ENCODE assay signal across 13 cellular contexts in the genomic region with DNA sequence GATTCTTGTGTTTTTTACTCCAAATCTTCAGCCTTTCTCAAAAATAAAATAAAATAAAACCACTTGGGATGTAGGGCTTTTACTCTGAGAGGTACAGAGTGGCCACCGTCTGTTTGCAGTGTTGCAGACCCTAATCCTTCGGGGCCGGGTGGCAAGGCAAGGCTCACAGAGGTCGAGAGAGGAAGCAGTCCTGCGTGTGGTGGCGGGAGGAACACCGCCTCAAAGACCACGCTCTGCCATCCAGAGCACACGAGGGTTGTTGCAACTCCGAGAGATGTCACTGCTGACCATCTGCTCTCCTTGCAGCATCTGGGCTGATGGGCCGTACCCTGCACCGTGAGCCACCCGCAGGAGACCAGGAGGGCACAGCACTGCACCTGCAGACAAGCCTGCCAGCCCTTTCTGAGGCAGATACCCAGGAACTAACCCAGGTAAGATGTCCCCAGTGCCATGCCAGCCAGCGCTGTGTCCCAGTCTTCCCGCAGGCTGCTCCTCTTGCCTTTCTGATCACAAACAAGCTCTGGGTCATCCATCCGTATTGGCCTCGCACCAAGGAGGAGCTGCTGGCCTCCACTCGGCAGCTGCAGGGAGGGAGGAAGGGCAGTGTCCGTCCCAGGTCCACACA. TPM values are rescaled to one million over a fixed set of nuclear protein-coding genes. Genes with fewer than 3 reads are reported as not detected.
DNase-seq lines count a peak whose midpoint lies in the region; ATAC-seq and TF ChIP-seq lines count a peak whose summit lies in the region.
"Had no signal": no experiment of that assay in that cellular context is flagged by ENCODE, and none has a peak within 500 bp of the region (broad histone marks: within the 10 kb centered on the region; RNA-seq: fewer than 3 reads in every experiment).

No MANE protein-coding gene starts in this region.

- peak overlapping the region; percentile 33 for H3K4me3 Mint-ChIP-seq in activated naive CD4-positive, alpha-beta T cell treated with anti-CD3 and anti-CD28 coated beads, Interleukin-2, amount 50 U/mL, for 24 hours
- H3K4me3 Mint-ChIP-seq in activated T-helper 1 cell treated with anti-CD3 and anti-CD28 coated beads, Interleukin-12 subunit alpha, Interleukin-12 subunit beta, Interleukin-2, Interleukin-4 antibody, amounts not matched to agents 30 ng/mL and 10 ng/mL and 1 ng/mL, durations not matched to agents 14 hours and 24 hours and 36 hours = peak overlapping the region; percentile 53
- H3K4me3 Mint-ChIP-seq in stimulated activated effector memory CD8-positive, alpha-beta T cell treated with anti-CD3 and anti-CD28 coated beads, Interleukin-12 subunit alpha, Interleukin-12 subunit beta, amount 100 ng/mL, for 72 hours = peak overlapping the region; percentile 63

- no peak overlapping the region for H3K27ac Mint-ChIP-seq in activated naive CD4-positive, alpha-beta T cell treated with anti-CD3 and anti-CD28 coated beads, Interleukin-2, amount 50 U/mL, for 24 hours
- peak overlapping the region; percentile 74 for H3K27ac Mint-ChIP-seq in activated T-helper 1 cell treated with anti-CD3 and anti-CD28 coated beads, Interleukin-12 subunit alpha, Interleukin-12 subunit beta, Interleukin-2, Interleukin-4 antibody, amounts not matched to agents 30 ng/mL and 10 ng/mL and 1 ng/mL, durations not matched to agents 14 hours and 24 hours and 36 hours
- H3K27ac Mint-ChIP-seq in stimulated activated effector memory CD8-positive, alpha-beta T cell treated with anti-CD3 and anti-CD28 coated beads, Interleukin-12 subunit alpha, Interleukin-12 subunit beta, amount 100 ng/mL, for 72 hours = peak overlapping the region; percentile 65

- no peak for ATAC-seq in stimulated activated effector memory CD8-positive, alpha-beta T cell treated with anti-CD3 and anti-CD28 coated beads, Interleukin-12 subunit alpha, Interleukin-12 subunit beta, amount 100 ng/mL, for 72 hours
- no peak for ATAC-seq in GM18907 (IDR thresholded peaks at IDR 0.05; ENCODE audit: unreplicated experiment)

- TF ChIP-seq POLR2A in NB4 (IDR thresholded peaks at IDR 0.05; ENCODE audit: extremely low read depth, insufficient read length) = no peak

- no peak overlapping the region for H3K4me3 ChIP-seq in NB4 (ENCODE audit: low read depth, low read length)
- H3K4me3 ChIP-seq: sigmoid colon had no signal

- H3K9me3 Mint-ChIP-seq in activated naive CD4-positive, alpha-beta T cell treated with anti-CD3 and anti-CD28 coated beads, Interleukin-2, amount 50 U/mL, for 24 hours = no peaks in the 10 kb centered on the region
- no peaks in the 10 kb centered on the region for H3K9me3 Mint-ChIP-seq in activated T-helper 1 cell treated with anti-CD3 and anti-CD28 coated beads, Interleukin-12 subunit alpha, Interleukin-12 subunit beta, Interleukin-2, Interleukin-4 antibody, amounts not matched to agents 30 ng/mL and 10 ng/mL and 1 ng/mL, durations not matched to agents 14 hours and 24 hours and 36 hours
- H3K9me3 Mint-ChIP-seq in stimulated activated effector memory CD8-positive, alpha-beta T cell treated with anti-CD3 and anti-CD28 coated beads, Interleukin-12 subunit alpha, Interleukin-12 subunit beta, amount 100 ng/mL, for 72 hours = no peaks in the 10 kb centered on the region

- intact Hi-C loops in activated T-helper 1 cell treated with anti-CD3 and anti-CD28 coated beads, Interleukin-12 subunit alpha, Interleukin-12 subunit beta, Interleukin-2, Interleukin-4 antibody, amounts not matched to agents 30 ng/mL and 10 ng/mL and 1 ng/mL, durations not matched to agents 14 hours and 24 hours and 36 hours (cut with micrococcal nuclease) = loop anchor here (1.0 to 10.0 kb wide), 5 partner anchors 22 to 718 kb away; a partner anchor contains a TSS

- DNase-seq in activated naive CD4-positive, alpha-beta T cell treated with Interleukin-2 at 50 U/mL for 16 hours = no peak
- DNase-seq in NB4 (ENCODE audit: low read depth) (peak; percentile 72), NAMALWA (ENCODE audit: low spot score) (no peak), HPDE6-E6E7 (ENCODE audit: extremely low spot score) (no peak)
- DNase-seq in activated T-helper 1 cell treated with anti-CD3 and anti-CD28 coated beads, Interleukin-12 subunit alpha, Interleukin-12 subunit beta, Interleukin-2, Interleukin-4 antibody, amounts not matched to agents 30 ng/mL and 10 ng/mL and 1 ng/mL, durations not matched to agents 14 hours and 24 hours and 36 hours (ENCODE audit: low spot score) = no peak
- DNase-seq in stimulated activated effector memory CD8-positive, alpha-beta T cell treated with anti-CD3 and anti-CD28 coated beads, Interleukin-12 subunit alpha, Interleukin-12 subunit beta, amount 100 ng/mL, for 72 hours (ENCODE audit: low spot score in 2 of 2) = peak in 1 of 2 donors; percentile 57
- DNase-seq: NCI-H446, SIG-M5, sigmoid colon had no signal

- TF ChIP-seq CTCF in NB4 (IDR thresholded peaks at IDR 0.05; ENCODE audit: low read depth, low read length) = no peak

- peaks cover 64% of the 10 kb centered on the region for H3K4me1 Mint-ChIP-seq in activated naive CD4-positive, alpha-beta T cell treated with anti-CD3 and anti-CD28 coated beads, Interleukin-2, amount 50 U/mL, for 24 hours
- H3K4me1 Mint-ChIP-seq in activated T-helper 1 cell treated with anti-CD3 and anti-CD28 coated beads, Interleukin-12 subunit alpha, Interleukin-12 subunit beta, Interleukin-2, Interleukin-4 antibody, amounts not matched to agents 30 ng/mL and 10 ng/mL and 1 ng/mL, durations not matched to agents 14 hours and 24 hours and 36 hours (ENCODE audit: low read depth) = peaks cover 66% of the 10 kb centered on the region
- H3K4me1 Mint-ChIP-seq in stimulated activated effector memory CD8-positive, alpha-beta T cell treated with anti-CD3 and anti-CD28 coated beads, Interleukin-12 subunit alpha, Interleukin-12 subunit beta, amount 100 ng/mL, for 72 hours = peaks cover 69% of the 10 kb centered on the region

- peaks cover 11% of the 10 kb centered on the region for H3K36me3 Mint-ChIP-seq in activated naive CD4-positive, alpha-beta T cell treated with anti-CD3 and anti-CD28 coated beads, Interleukin-2, amount 50 U/mL, for 24 hours
- peaks cover 33% of the 10 kb centered on the region for H3K36me3 Mint-ChIP-seq in activated T-helper 1 cell treated with anti-CD3 and anti-CD28 coated beads, Interleukin-12 subunit alpha, Interleukin-12 subunit beta, Interleukin-2, Interleukin-4 antibody, amounts not matched to agents 30 ng/mL and 10 ng/mL and 1 ng/mL, durations not matched to agents 14 hours and 24 hours and 36 hours (ENCODE audit: low read depth)
- H3K36me3 Mint-ChIP-seq in stimulated activated effector memory CD8-positive, alpha-beta T cell treated with anti-CD3 and anti-CD28 coated beads, Interleukin-12 subunit alpha, Interleukin-12 subunit beta, amount 100 ng/mL, for 72 hours = peaks cover 37% of the 10 kb centered on the region

- no peaks in the 10 kb centered on the region for H3K27me3 Mint-ChIP-seq in activated naive CD4-positive, alpha-beta T cell treated with anti-CD3 and anti-CD28 coated beads, Interleukin-2, amount 50 U/mL, for 24 hours
- no peaks in the 10 kb centered on the region for H3K27me3 Mint-ChIP-seq in activated T-helper 1 cell treated with anti-CD3 and anti-CD28 coated beads, Interleukin-12 subunit alpha, Interleukin-12 subunit beta, Interleukin-2, Interleukin-4 antibody, amounts not matched to agents 30 ng/mL and 10 ng/mL and 1 ng/mL, durations not matched to agents 14 hours and 24 hours and 36 hours (ENCODE audit: insufficient read depth)

RNA-seq across cellular contexts. Expression of a gene that starts 31.5 kb away (rescaled TPM):
- total RNA-seq in activated T-helper 1 cell treated with anti-CD3 and anti-CD28 coated beads, Interleukin-12 subunit alpha, Interleukin-12 subunit beta, Interleukin-2, Interleukin-4 antibody, amounts not matched to agents 30 ng/mL and 10 ng/mL and 1 ng/mL, durations not matched to agents 14 hours and 24 hours and 36 hours = 32.2 and 33.7 TPM in 2 replicates

RNA-seq across cellular contexts. Expression of a gene that starts 31.7 kb away (rescaled TPM):
- total RNA-seq in activated T-helper 1 cell treated with anti-CD3 and anti-CD28 coated beads, Interleukin-12 subunit alpha, Interleukin-12 subunit beta, Interleukin-2, Interleukin-4 antibody, amounts not matched to agents 30 ng/mL and 10 ng/mL and 1 ng/mL, durations not matched to agents 14 hours and 24 hours and 36 hours = 33.9 and 37.5 TPM in 2 replicates

RNA-seq across cellular contexts. Expression of a gene that starts 48.7 kb away (rescaled TPM):
- total RNA-seq in activated T-helper 1 cell treated with anti-CD3 and anti-CD28 coated beads, Interleukin-12 subunit alpha, Interleukin-12 subunit beta, Interleukin-2, Interleukin-4 antibody, amounts not matched to agents 30 ng/mL and 10 ng/mL and 1 ng/mL, durations not matched to agents 14 hours and 24 hours and 36 hours = not detected in 2 replicates
- total RNA-seq: LHCN-M2, mammary epithelial cell, sigmoid colon had no signal
